ENCODE assay signal across 26 cellular contexts in genomic region chr15:100464256-100464655, GRCh38.
"Had no signal": no experiment of that assay in that cellular context is flagged by ENCODE, and none has a peak within 500 bp of the region (broad histone marks: within the 10 kb centered on the region; RNA-seq: fewer than 3 reads in every experiment).

No MANE protein-coding gene starts in this region.

- H3K36me3 Mint-ChIP-seq: mesothelial cell of epicardium; stimulated activated naive B cell treated with anti-CD40 and anti-IgM and Interleukin-4, amounts not matched to agents 10 μg/mL and 1 μg/mL and 100 μg/mL, for 72 hours; WTC11 had no signal

- H3K4me1 ChIP-seq: adrenal gland, ascending aorta, upper lobe of left lung had no signal

- H3K27ac ChIP-seq: adrenal gland, ascending aorta, brain microvascular endothelial cell, thoracic aorta, upper lobe of left lung had no signal

- H3K27ac Mint-ChIP-seq: activated naive CD8-positive, alpha-beta T cell; activated T-cell treated with anti-CD3 and anti-CD28 coated beads, Interleukin-2, amount 50 U/mL, for 24 hours; activated T-helper 17 cell treated with anti-CD3 and anti-CD28 coated beads, Interleukin-2, amount 50 U/mL, for 72 hours; nephron progenitor cell; stimulated activated naive B cell treated with anti-CD40 and anti-IgM and Interleukin-4, amounts not matched to agents 10 μg/mL and 1 μg/mL and 100 μg/mL, for 72 hours; WTC11 had no signal

- DNase-seq: activated CD8-positive, alpha-beta memory T cell treated with anti-CD3 and anti-CD28 coated beads, Interleukin-2, amount 50 U/mL, for 4 hours; activated naive CD4-positive, alpha-beta T cell; activated T-cell treated with anti-CD3 and anti-CD28 coated beads, Interleukin-2, amount 50 U/mL, for 24 hours; adrenal gland; brain microvascular endothelial cell; central memory CD4-positive, alpha-beta T cell; foreskin melanocyte; hippocampal formation; left ventricle myocardium superior; mammary epithelial cell; nephron progenitor cell; occipital lobe; stimulated activated CD4-positive, alpha-beta T cell treated with anti-CD3 and anti-CD28 coated beads, Interleukin-2, amount 100 ng/mL, for 48 hours; stimulated activated CD8-positive, alpha-beta memory T cell treated with anti-CD3 and anti-CD28 coated beads, Interleukin-4, amount 100 ng/mL, for 48 hours; stimulated activated naive B cell treated with anti-CD40 and anti-IgM and Interleukin-4, amounts not matched to agents 10 μg/mL and 1 μg/mL and 100 μg/mL, for 72 hours; T-helper 1 cell; T1000; upper lobe of left lung had no signal

- H3K9me3 ChIP-seq: adrenal gland, ascending aorta, thoracic aorta, upper lobe of left lung had no signal

- H3K9me3 Mint-ChIP-seq: activated T-cell treated with anti-CD3 and anti-CD28 coated beads, Interleukin-2, amount 50 U/mL, for 24 hours; activated T-helper 17 cell treated with anti-CD3 and anti-CD28 coated beads, Interleukin-2, amount 50 U/mL, for 72 hours; nephron progenitor cell had no signal

- ATAC-seq: activated T-helper 17 cell treated with anti-CD3 and anti-CD28 coated beads, Interleukin-2, amount 50 U/mL, for 72 hours; left ventricle myocardium superior; sciatic nerve; stimulated activated naive B cell treated with anti-CD40 and anti-IgM and Interleukin-4, amounts not matched to agents 10 μg/mL and 1 μg/mL and 100 μg/mL, for 72 hours; WTC11 had no signal

- H3K36me3 ChIP-seq: adrenal gland, ascending aorta, brain microvascular endothelial cell, thoracic aorta, upper lobe of left lung had no signal

- H3K27me3 Mint-ChIP-seq: activated naive CD8-positive, alpha-beta T cell; activated T-cell treated with anti-CD3 and anti-CD28 coated beads, Interleukin-2, amount 50 U/mL, for 24 hours; activated T-helper 17 cell treated with anti-CD3 and anti-CD28 coated beads, Interleukin-2, amount 50 U/mL, for 72 hours had no signal

- H3K4me3 Mint-ChIP-seq: activated T-cell treated with anti-CD3 and anti-CD28 coated beads, Interleukin-2, amount 50 U/mL, for 24 hours; activated T-helper 17 cell treated with anti-CD3 and anti-CD28 coated beads, Interleukin-2, amount 50 U/mL, for 72 hours; mesothelial cell of epicardium; nephron progenitor cell; stimulated activated naive B cell treated with anti-CD40 and anti-IgM and Interleukin-4, amounts not matched to agents 10 μg/mL and 1 μg/mL and 100 μg/mL, for 72 hours; WTC11 had no signal

- H3K27me3 ChIP-seq: ascending aorta, brain microvascular endothelial cell, upper lobe of left lung had no signal

- H3K4me3 ChIP-seq: adrenal gland, ascending aorta, smooth muscle cell, thoracic aorta, upper lobe of left lung had no signal
